ENCODE assay signal across 34 cellular contexts in genomic region chr4:184614509-184614908, GRCh38.
"Had no signal": no experiment of that assay in that cellular context is flagged by ENCODE, and none has a peak within 500 bp of the region (broad histone marks: within the 10 kb centered on the region; RNA-seq: fewer than 3 reads in every experiment).

No MANE protein-coding gene starts in this region.

- H3K9ac ChIP-seq: KMS-11 had no signal

- H3K4me2 ChIP-seq: KMS-11 had no signal

- H3K9me3 ChIP-seq: MG63 had no signal

- DNase-seq: Karpas-422, Kasumi-1, MG63, MM.1S, MV-4-11, NCI-H1048, NCI-H1092, NCI-H1092 treated with DMSO at 0.1 percent for 48 hours, NCI-H1105, NCI-H1105 treated with DMSO at 0.1 percent for 48 hours, NCI-H1417, NCI-H1417 treated with DMSO at 0.1 percent for 48 hours, NCI-H1436, NCI-H1436 treated with DMSO at 0.1 percent for 48 hours, NCI-H146, NCI-H1694, NCI-H1694 treated with DMSO at 0.1 percent for 48 hours, NCI-H187, NCI-H187 treated with DMSO at 0.1 percent for 48 hours, NCI-H1930, NCI-H2029, NCI-H2029 treated with DMSO at 0.1 percent for 48 hours, NCI-H2081, NCI-H2081 treated with DMSO at 0.1 percent for 48 hours, NCI-H2107, NCI-H2171, NCI-H2171 treated with DMSO at 0.1 percent for 48 hours, NCI-H2227 treated with DMSO at 0.1 percent for 48 hours, NCI-H226, NCI-H345, NCI-H446, NCI-H446 treated with DMSO at 0.1 percent for 48 hours, NCI-H510A had no signal

- H3K36me3 ChIP-seq: MG63 had no signal

- H3K27ac ChIP-seq: KMS-11 had no signal

- H3K27me3 ChIP-seq: MG63 had no signal

- H3K4me3 ChIP-seq: MG63 had no signal
